11 cellular contexts compared by ENCODE assay signal in the genomic region with DNA sequence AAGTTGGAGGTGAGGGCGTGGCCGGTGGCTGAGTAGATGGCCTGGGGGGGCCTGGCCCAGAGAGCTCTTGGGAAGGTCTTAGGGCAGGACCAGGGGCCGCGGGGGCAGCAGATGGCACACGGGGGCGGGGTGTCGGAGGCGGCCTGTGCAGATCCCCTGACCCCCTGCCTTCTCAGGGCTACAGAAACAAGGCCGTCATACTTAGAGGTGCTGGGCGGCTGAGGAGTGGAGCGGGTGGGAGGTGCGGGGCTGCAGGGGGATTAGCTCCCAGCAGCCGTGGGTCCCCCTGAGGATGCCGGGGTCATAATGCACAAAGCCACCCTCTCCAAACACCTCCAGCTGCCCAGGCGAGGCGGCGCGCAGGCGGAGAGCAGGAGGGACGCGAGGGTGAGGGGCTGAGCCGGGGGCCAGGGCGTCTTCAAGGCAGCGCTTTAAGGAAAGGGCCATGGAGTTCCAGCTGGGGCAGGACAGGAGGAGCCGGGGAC. TPM values are rescaled to one million over a fixed set of nuclear protein-coding genes. Genes with fewer than 3 reads are reported as not detected.
DNase-seq lines count a peak whose midpoint lies in the region; ATAC-seq, FAIRE-seq and TF ChIP-seq lines count a peak whose summit lies in the region.
"Had no signal": no experiment of that assay in that cellular context is flagged by ENCODE, and none has a peak within 500 bp of the region (broad histone marks: within the 10 kb centered on the region; RNA-seq: fewer than 3 reads in every experiment).

No MANE protein-coding gene starts in this region.

- H3K36me3 ChIP-seq in HUES6 (ENCODE audit: control insufficient read depth, insufficient read depth, low read length) (no peaks in the 10 kb centered on the region), endothelial cell of umbilical vein (ENCODE audit: control insufficient read depth in 2 of 2, extremely low read depth in 1 of 2, insufficient read depth in 2 of 2, low read length in 2 of 2) (no peaks in the 10 kb centered on the region), neural progenitor cell (no peaks in the 10 kb centered on the region)

- CTCF ChIA-PET in A549 (lab: Yijun Ruan, JAX) (interaction anchor here (0.8 to 3.5 kb wide), 29 partner anchors 8 to 1546 kb away, joined by 3 to 24 read pairs (median 4); no protein-coding TSS in a partner anchor), endothelial cell of umbilical vein (lab: Charles Lee) (interaction anchor here (0.9 to 7.4 kb wide), 13 partner anchors 15 to 1173 kb away, joined by 4 to 90 read pairs (median 12); no protein-coding TSS in a partner anchor)

- H3K4me2 ChIP-seq in A549 (peak overlapping the region; percentile 91), endothelial cell of umbilical vein (ENCODE audit: insufficient read depth, low read length) (peak overlapping the region; percentile 73), neural progenitor cell (no peak overlapping the region)

- dilution Hi-C loops in endothelial cell of umbilical vein (cut with MboI; ENCODE audit: extremely low pct_ligation_motif_present, low sequenced_read_pairs): no loop called here

- no peak for TF ChIP-seq EP300 in A549 (IDR thresholded peaks at IDR 0.05)

- no peak for TF ChIP-seq RAD21 in A549 (conservative IDR thresholded peaks at IDR 0.05 in 1 of 2, IDR thresholded peaks at IDR 0.05 in 1 of 2)

- no peak overlapping the region for H3K27ac Mint-ChIP-seq in neural progenitor cell

- no peaks in the 10 kb centered on the region for H4K20me1 ChIP-seq in endothelial cell of umbilical vein (replicated peaks; ENCODE audit: control insufficient read depth, extremely low read depth, insufficient read depth, low read length)
- no peaks in the 10 kb centered on the region for H4K20me1 ChIP-seq in neural progenitor cell (ENCODE audit: low read depth)

- H3F3A ChIP-seq in neural progenitor cell (ENCODE audit: low read depth): no peaks in the 10 kb centered on the region

- no peak for FAIRE-seq in A549 (lab: Jason Lieb, UNC)
- no peak for FAIRE-seq in endothelial cell of umbilical vein (lab: Jason Lieb, UNC)

- DNase-seq in A549 (ENCODE audit: low read depth in 1 of 2, low spot score in 1 of 2) (no peak), endothelial cell of umbilical vein (ENCODE audit: low read depth, low spot score) (no peak), neural progenitor cell (ENCODE audit: low spot score) (no peak), GDM1 (lab: John Stamatoyannopoulos, UW) (no peak), Ammon's horn (ENCODE audit: low spot score) (no peak), SK-N-DZ (ENCODE audit: low spot score) (no peak)
- DNase-seq in activated CD4-positive, CD25-positive, alpha-beta regulatory T cell (lab: John Stamatoyannopoulos, UW): no peak
- DNase-seq: central memory CD4-positive, alpha-beta T cell; KBM-7; NCI-H510A had no signal

- peaks cover 23% of the 10 kb centered on the region for H3K27me3 Mint-ChIP-seq in neural progenitor cell (ENCODE audit: insufficient read depth, low read depth)

- intact Hi-C loops in endothelial cell of umbilical vein (cut with micrococcal nuclease): no loop called here

- H3K9me3 Mint-ChIP-seq in neural progenitor cell: no peaks in the 10 kb centered on the region

- WGBS in A549 (ENCODE audit: missing lambda C conversion rate): 57% methylated on average over 24 of the region's 25 CpGs

- H2AFZ ChIP-seq in endothelial cell of umbilical vein (ENCODE audit: low read depth, low read length) (peak overlapping the region; percentile 69), neural progenitor cell (replicated peaks) (peak overlapping the region; percentile 98)

- H3K27ac ChIP-seq in A549 (peak overlapping the region; percentile 68 to 83; a peak in 5 of 6 replicates), HUES6 (ENCODE audit: low read depth, low read length) (no peak overlapping the region), endothelial cell of umbilical vein (ENCODE audit: insufficient read depth, low read depth, low read length) (no peak overlapping the region), neural progenitor cell (no peak overlapping the region)

- ATAC-seq in A549: no peak

- H3K9me3 ChIP-seq in A549 (no peaks in the 10 kb centered on the region), HUES6 (ENCODE audit: control insufficient read depth, insufficient read depth, low read depth, low read length) (no peaks in the 10 kb centered on the region), endothelial cell of umbilical vein (replicated peaks; ENCODE audit: control insufficient read depth, insufficient read depth, low read length) (no peaks in the 10 kb centered on the region), neural progenitor cell (ENCODE audit: low read depth) (no peaks in the 10 kb centered on the region)

- peak overlapping the region; percentile 89 for H3K4me3 Mint-ChIP-seq in neural progenitor cell

- TF ChIP-seq POLR2A in A549 (IDR thresholded peaks at IDR 0.05; ENCODE audit: low read length) (no peak), endothelial cell of umbilical vein (IDR thresholded peaks at IDR 0.05; ENCODE audit: low read depth, low read length) (no peak)

- H3K9ac ChIP-seq in HUES6 (ENCODE audit: low read length): no peak overlapping the region
- no peak overlapping the region for H3K9ac ChIP-seq in endothelial cell of umbilical vein (replicated peaks; ENCODE audit: extremely low read depth, insufficient read depth, low read length)
- H3K9ac ChIP-seq in neural progenitor cell: no peak overlapping the region

- H3K4me1 ChIP-seq in A549 (no peaks in the 10 kb centered on the region), HUES6 (ENCODE audit: control insufficient read depth, insufficient read depth, low read length) (no peaks in the 10 kb centered on the region), endothelial cell of umbilical vein (ENCODE audit: control insufficient read depth, extremely low read depth, insufficient read depth, low read length) (peaks cover 25% of the 10 kb centered on the region), neural progenitor cell (no peaks in the 10 kb centered on the region)

- H3K4me3 ChIP-seq in A549 (peak overlapping the region; percentile 54), HUES6 (ENCODE audit: low read depth, low read length) (peak overlapping the region; percentile 69; the same call in 1 of the 2 replicates), endothelial cell of umbilical vein (replicated peaks in 1 of 3; ENCODE audit: insufficient read depth in 1 of 3, low read depth in 1 of 3, low read length in 3 of 3) (peak overlapping the region in 1 of 3 experiments; percentile 22), neural progenitor cell (no peak overlapping the region)

- TF ChIP-seq CTCF in A549 (IDR thresholded peaks at IDR 0.05) (no peak), endothelial cell of umbilical vein (IDR thresholded peaks at IDR 0.05; ENCODE audit: extremely low read depth in 1 of 2, insufficient read depth in 1 of 2, low read depth in 1 of 2, low read length in 2 of 2) (no peak), neural progenitor cell (IDR thresholded peaks at IDR 0.05) (no peak)

- no peaks in the 10 kb centered on the region for H3K79me2 ChIP-seq in endothelial cell of umbilical vein (ENCODE audit: control insufficient read depth, insufficient read depth, low read length)
- no peaks in the 10 kb centered on the region for H3K79me2 ChIP-seq in neural progenitor cell (ENCODE audit: low read depth)

- H3K27me3 ChIP-seq in HUES6 (ENCODE audit: control insufficient read depth, insufficient read depth, low read length) (peaks cover 52% of the 10 kb centered on the region), endothelial cell of umbilical vein (ENCODE audit: control insufficient read depth in 2 of 2, insufficient read depth in 2 of 2, low read length in 2 of 2) (no peaks in the 10 kb centered on the region), neural progenitor cell (peaks cover 41% of the 10 kb centered on the region)

- H3K9me1 ChIP-seq in endothelial cell of umbilical vein (replicated peaks; ENCODE audit: control insufficient read depth, extremely low read depth, insufficient read depth, low read length): no peaks in the 10 kb centered on the region

- no peaks in the 10 kb centered on the region for H3K36me3 Mint-ChIP-seq in neural progenitor cell

- BruUV-seq in endothelial cell of umbilical vein (replicated peaks; lab: Mats Ljungman, UMichigan): no TSS peak

- POLR2A ChIA-PET in A549 (lab: Yijun Ruan, JAX): interaction anchor here (1.0 kb wide), 1 partner anchor 698 kb away, joined by 3 read pairs; no protein-coding TSS in a partner anchor
- POLR2A ChIA-PET in endothelial cell of umbilical vein (lab: Charles Lee): no interaction called here

- H3K4me1 Mint-ChIP-seq in neural progenitor cell: peaks cover 3% of the 10 kb centered on the region

TF ChIP-seq in endothelial cell of umbilical vein, 7 proteins besides CTCF, POLR2A, EP300 and RAD21 (continues in another document):
- TF ChIP-seq JUN (IDR thresholded peaks at IDR 0.05; ENCODE audit: borderline replicate concordance, insufficient read depth, insufficient read length, low read depth) (no peak), GATA2 (IDR thresholded peaks at IDR 0.05; ENCODE audit: insufficient read depth, insufficient read length, low read depth, low read length) (no peak), FOS (IDR thresholded peaks at IDR 0.05; ENCODE audit: borderline replicate concordance, insufficient read depth, low read length) (no peak), MYC (IDR thresholded peaks at IDR 0.05; ENCODE audit: low read depth, low read length) (no peak)
- TF ChIP-seq, protein P1, sequence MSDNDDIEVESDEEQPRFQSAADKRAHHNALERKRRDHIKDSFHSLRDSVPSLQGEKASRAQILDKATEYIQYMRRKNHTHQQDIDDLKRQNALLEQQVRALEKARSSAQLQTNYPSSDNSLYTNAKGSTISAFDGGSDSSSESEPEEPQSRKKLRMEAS (IDR thresholded peaks at IDR 0.05; ENCODE audit: insufficient read depth, insufficient read length): no peak

RNA-seq across cellular contexts. Expression of gene ZNF32, which starts 40.4 kb away (rescaled TPM):
- polyA plus RNA-seq in A549 (2011; rRNA removed): 38.2 and 49.9 TPM in 2 replicates
- polyA plus RNA-seq in A549 (2012; cell fraction: cytosol; rRNA removed): 15.7 and 16.2 TPM in 2 replicates
- polyA plus RNA-seq in A549 (2012; cell fraction: nucleus; rRNA removed): 4.8 and 7.0 TPM in 2 replicates
- polyA plus RNA-seq in A549 (2017; fragmentation: RNase III; extraction: RNeasy Plus Mini Kit Qiagen cat#74134 plus additional on column Dnase treatment): 18.5 to 25.3 TPM (median 21.4 TPM) in 3 replicates
- 10.0 and 12.5 TPM in 2 replicates for polyA minus RNA-seq in A549 (2011; rRNA and poly(A)+ RNA removed)
- total RNA-seq in endothelial cell of umbilical vein: 14.4 and 14.5 TPM in 2 replicates
- 11.2 and 12.5 TPM in 2 replicates for polyA plus RNA-seq in endothelial cell of umbilical vein
- polyA plus RNA-seq in endothelial cell of umbilical vein (2011; cell fraction: cytosol; rRNA removed): 21.4 and 27.3 TPM in 2 replicates
- 21.9 and 23.1 TPM in 2 replicates for polyA plus RNA-seq in endothelial cell of umbilical vein (2011; cell fraction: nucleus; rRNA removed)
- 20.2 and 22.7 TPM in 2 replicates for polyA plus RNA-seq in endothelial cell of umbilical vein (2012)
- 5.4 and 7.8 TPM in 2 replicates for polyA minus RNA-seq in endothelial cell of umbilical vein
- 2.9 TPM for polyA minus RNA-seq in endothelial cell of umbilical vein (2011; cell fraction: cytosol; rRNA and poly(A)+ RNA removed)
- 4.4 and 5.0 TPM in 2 replicates for polyA minus RNA-seq in endothelial cell of umbilical vein (2011; cell fraction: nucleus; rRNA and poly(A)+ RNA removed)
- 40.8 and 50.7 TPM in 2 replicates for total RNA-seq in neural progenitor cell (ENCODE audit: low replicate concordance)
- polyA plus RNA-seq in SK-N-DZ (2014; cell fraction: cytosol; rRNA removed): 89.2 and 109 TPM in 2 replicates
- polyA plus RNA-seq in SK-N-DZ (2014; cell fraction: nucleus; rRNA removed): 88.3 and 92.0 TPM in 2 replicates

Comparison
In these comparisons a context has a peak if more than half of its experiments do, and no peak if none do; other contexts are left out.
1. H3K27ac ChIP-seq: peak in A549 (2 of 2); none in HUES6 (single experiment), endothelial cell of umbilical vein (single experiment) and neural progenitor cell (single experiment).